In genomic region chr4:13289391-13289790, GRCh38 we compare ENCODE assay signal across 25 cellular contexts.
DNase-seq lines count a peak whose midpoint lies in the region; TF ChIP-seq lines count a peak whose summit lies in the region.
"Had no signal": no experiment of that assay in that cellular context is flagged by ENCODE, and none has a peak within 500 bp of the region (broad histone marks: within the 10 kb centered on the region; RNA-seq: fewer than 3 reads in every experiment).

No MANE protein-coding gene starts in this region.

- no peaks in the 10 kb centered on the region for H3K36me3 ChIP-seq in smooth muscle cell (ENCODE audit: low read depth)
- H3K36me3 ChIP-seq in A673 (ENCODE audit: insufficient read depth, low read length, poor library complexity, severe bottlenecking) = no peaks in the 10 kb centered on the region
- H3K36me3 ChIP-seq: gastroesophageal sphincter, MG63, stomach, transverse colon had no signal

- no peaks in the 10 kb centered on the region for H3F3A ChIP-seq in smooth muscle cell (ENCODE audit: low read depth)

- CTCF ChIA-PET in A673 (lab: Charles Lee) = no interaction called here

- POLR2A ChIA-PET in A673 (lab: Charles Lee; ENCODE audit: low non-redundant PET) = no interaction called here

- H3K4me1 ChIP-seq in smooth muscle cell (ENCODE audit: low read depth) (no peaks in the 10 kb centered on the region), A673 (ENCODE audit: insufficient read depth, low read length, poor library complexity, severe bottlenecking) (no peaks in the 10 kb centered on the region)
- H3K4me1 ChIP-seq: gastroesophageal sphincter, stomach, transverse colon had no signal

- no peak for TF ChIP-seq CTCF in astrocyte of the spinal cord (IDR thresholded peaks at IDR 0.05; ENCODE audit: low read depth, low read length)
- TF ChIP-seq CTCF in fibroblast of the aortic adventitia (IDR thresholded peaks at IDR 0.05; ENCODE audit: insufficient read depth, low read length) = no peak
- no peak for TF ChIP-seq CTCF in smooth muscle cell (IDR thresholded peaks at IDR 0.05; ENCODE audit: borderline replicate concordance, insufficient read depth, poor library complexity, severe bottlenecking)
- TF ChIP-seq CTCF in A673 (conservative IDR thresholded peaks at IDR 0.05; ENCODE audit: low read depth, low read length) = no peak

- H3K4me3 ChIP-seq in astrocyte of the spinal cord (ENCODE audit: low read depth, low read length) (no peak overlapping the region), fibroblast of the aortic adventitia (ENCODE audit: low read depth, low read length) (no peak overlapping the region), smooth muscle cell (no peak overlapping the region), A673 (ENCODE audit: low read depth, low read length, poor library complexity, severe bottlenecking) (no peak overlapping the region)
- H3K4me3 ChIP-seq: dorsolateral prefrontal cortex, gastroesophageal sphincter, MG63, mucosa of descending colon, stomach, transverse colon had no signal

- H3K27ac ChIP-seq in smooth muscle cell (ENCODE audit: low read depth) (peak overlapping the region; percentile 36), A673 (ENCODE audit: low read depth, low read length, poor library complexity, severe bottlenecking) (no peak overlapping the region)
- H3K27ac ChIP-seq: dorsolateral prefrontal cortex, gastroesophageal sphincter, HL-60, stomach, transverse colon had no signal

- H3K79me2 ChIP-seq in smooth muscle cell (ENCODE audit: low read depth) = no peaks in the 10 kb centered on the region

- DNase-seq in HS-27A (ENCODE audit: low read depth) (peak; percentile 39), astrocyte of the spinal cord (ENCODE audit: low read depth, low spot score) (peak; percentile 64), fibroblast of the aortic adventitia (ENCODE audit: low read depth) (peak; percentile 55), smooth muscle cell (lab: John Stamatoyannopoulos, UW; ENCODE audit: unreplicated experiment) (no peak), DMS53 treated with DMSO at 0.1 percent for 48 hours (lab: John Stamatoyannopoulos, UW; ENCODE audit: unreplicated experiment) (no peak), glomerular visceral epithelial cell (ENCODE audit: extremely low spot score) (no peak), A673 (ENCODE audit: low spot score) (no peak)
- DNase-seq: activated CD4-positive, alpha-beta T cell treated with anti-CD3 and anti-CD28 coated beads, Interleukin-2, amount 50 U/mL, for 1 hour; activated naive CD4-positive, alpha-beta T cell treated with anti-CD3 and anti-CD28 coated beads, Interleukin-2, amount 10 ng/mL, durations not matched to agents 7 days and 5 days; CD4-positive, alpha-beta T cell; DMS 273 treated with DMSO at 0.1 percent for 48 hours; dorsolateral prefrontal cortex; MG63; mucosa of descending colon; NCI-H1417; NCI-H510A treated with DMSO at 0.1 percent for 48 hours; nephron progenitor cell; posterior cingulate gyrus; SIG-M5; stomach; SW 1271; T1000; transverse colon had no signal

- no peak overlapping the region for H2AFZ ChIP-seq in smooth muscle cell (ENCODE audit: low read depth)

- H3K9ac ChIP-seq in smooth muscle cell (ENCODE audit: low read depth) = no peak overlapping the region

- H3K4me2 ChIP-seq in smooth muscle cell = no peak overlapping the region

- no peaks in the 10 kb centered on the region for H3K27me3 ChIP-seq in smooth muscle cell (ENCODE audit: low read depth)
- H3K27me3 ChIP-seq in A673 (replicated peaks; ENCODE audit: insufficient read depth, low read depth, low read length, poor library complexity) = no peaks in the 10 kb centered on the region
- H3K27me3 ChIP-seq: dorsolateral prefrontal cortex, gastroesophageal sphincter, MG63, stomach, transverse colon had no signal

- WGBS in smooth muscle cell (ENCODE audit: low lambda C conversion rate) = 68% methylated on average over 1 of the region's 1 CpG

- H4K20me1 ChIP-seq in smooth muscle cell (ENCODE audit: low read depth) = no peaks in the 10 kb centered on the region

- no TSS peak for BruUV-seq in A673 (replicated peaks; lab: Mats Ljungman, UMichigan)

- intact Hi-C loops in A673 (cut with micrococcal nuclease; ENCODE audit: unreplicated experiment) = no loop called here

- in situ Hi-C loops in astrocyte of the spinal cord (cut with HindIII; ENCODE audit: low sequenced_read_pairs) = no loop called here

- H3K9me3 ChIP-seq in smooth muscle cell (replicated peaks; ENCODE audit: low read depth) = peaks cover 5% of the 10 kb centered on the region
- no peaks in the 10 kb centered on the region for H3K9me3 ChIP-seq in A673 (ENCODE audit: low read depth, low read length, poor library complexity, severe bottlenecking)
- H3K9me3 ChIP-seq: MG63, mucosa of descending colon had no signal

Comparison
In these comparisons a context has a peak if more than half of its experiments do, and no peak if none do; other contexts are left out.
1. DNase-seq: peak in HS-27A (single experiment), astrocyte of the spinal cord (single experiment) and fibroblast of the aortic adventitia (single experiment); none in smooth muscle cell (single experiment), DMS53 treated with DMSO at 0.1 percent for 48 hours (single experiment), glomerular visceral epithelial cell (single experiment) and A673 (single experiment).